In the genomic region with DNA sequence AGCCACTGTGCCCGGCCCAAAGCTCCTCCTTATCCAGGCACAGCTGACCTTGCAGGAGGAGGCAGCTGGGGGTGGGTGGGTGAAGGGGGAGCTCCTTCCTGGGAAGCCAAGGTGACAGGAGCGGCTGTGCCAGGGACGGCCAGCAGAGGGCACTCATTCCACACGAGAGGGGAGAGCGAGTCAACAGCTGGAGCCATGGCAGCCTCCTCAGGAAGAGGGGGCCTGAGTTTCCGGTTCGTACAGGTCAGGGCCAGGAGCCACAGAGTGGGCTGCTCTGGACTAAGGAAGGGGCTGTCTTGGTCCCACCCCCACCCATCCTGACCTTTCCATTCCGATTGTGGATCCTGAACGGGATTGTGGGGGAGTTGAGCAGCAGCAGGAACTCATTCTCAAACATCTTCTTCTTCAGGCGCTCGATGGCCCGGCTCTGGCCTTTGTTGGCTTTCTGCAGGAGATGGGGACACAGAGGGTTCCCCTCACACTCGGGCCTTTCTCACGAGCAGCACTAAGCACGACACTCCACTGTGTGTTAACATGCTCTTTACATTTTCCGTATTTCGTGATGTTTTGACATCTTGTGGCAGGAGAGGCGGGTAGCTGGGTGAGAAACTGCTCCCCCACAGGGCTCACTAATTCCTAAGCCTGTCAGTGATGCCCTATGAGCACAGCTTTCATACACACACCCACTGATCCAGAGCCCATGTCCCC, we compare ENCODE assay signal across 9 cellular contexts.
DNase-seq lines count a peak whose midpoint lies in the region; ATAC-seq and TF ChIP-seq lines count a peak whose summit lies in the region.
"Had no signal": no experiment of that assay in that cellular context is flagged by ENCODE, and none has a peak within 500 bp of the region (broad histone marks: within the 10 kb centered on the region; RNA-seq: fewer than 3 reads in every experiment).

No MANE protein-coding gene starts in this region.

- no peak for TF ChIP-seq CTCF in CD8-positive, alpha-beta T cell (IDR thresholded peaks at IDR 0.05)
- TF ChIP-seq CTCF in KMS-11 (conservative IDR thresholded peaks at IDR 0.05; ENCODE audit: low read depth, low read length): peak; percentile 27

- H3K79me1 ChIP-seq in neuronal stem cell (ENCODE audit: low read depth, low read length): peaks cover 2% of the 10 kb centered on the region

- H3K14ac ChIP-seq in neuronal stem cell (ENCODE audit: low read length): no peak overlapping the region

- no peaks in the 10 kb centered on the region for H3K9me3 ChIP-seq in CD8-positive, alpha-beta T cell (ENCODE audit: low read length)
- H3K9me3 ChIP-seq in neuronal stem cell (replicated peaks in 1 of 2; ENCODE audit: control insufficient read depth in 2 of 2, insufficient read depth in 1 of 2, low read depth in 1 of 2, low read length in 2 of 2): peaks cover 0 to 2% of the 10 kb centered on the region in 2 donors

- DNase-seq in CD8-positive, alpha-beta T cell: peak in 5 of 7 experiments; percentile 21 to 55 (median 33)
- DNase-seq in activated CD4-positive, CD25-positive, alpha-beta regulatory T cell treated with anti-CD3 and anti-CD28 coated beads, Interleukin-2, amount 50 U/mL, for 16 hours (ENCODE audit: low read depth, low spot score): peak; percentile 11
- no peak for DNase-seq in neuronal stem cell (ENCODE audit: low spot score)
- DNase-seq in NCI-H2107 treated with DMSO at 0.1 percent for 48 hours (lab: John Stamatoyannopoulos, UW; ENCODE audit: unreplicated experiment): no peak
- no peak for DNase-seq in hepatic stellate cell (ENCODE audit: low spot score)

- no peaks in the 10 kb centered on the region for H3K9me3 Mint-ChIP-seq in CD8-positive, alpha-beta T cell

- peaks cover 61% of the 10 kb centered on the region for H3K36me3 Mint-ChIP-seq in CD8-positive, alpha-beta T cell

- intact Hi-C loops in CD8-positive, alpha-beta T cell (cut with DNase I, micrococcal nuclease): loop anchor here in 1 of 2 experiments (2.0 kb wide), 1 partner anchor 128 kb away; no protein-coding TSS in a partner anchor

- H3K36me3 ChIP-seq in CD8-positive, alpha-beta T cell (ENCODE audit: insufficient read depth, low read length): peaks cover 19% of the 10 kb centered on the region
- H3K36me3 ChIP-seq in KMS-11 (ENCODE audit: insufficient read depth): no peaks in the 10 kb centered on the region
- H3K36me3 ChIP-seq in neuronal stem cell (replicated peaks in 1 of 2; ENCODE audit: control insufficient read depth in 2 of 2, insufficient read depth in 2 of 2, low read length in 2 of 2): peaks cover 29 to 65% of the 10 kb centered on the region in 2 donors

- H3K4me3 Mint-ChIP-seq in CD8-positive, alpha-beta T cell: no peak overlapping the region

- H2AFZ ChIP-seq in KMS-11 (ENCODE audit: low read depth) (no peak overlapping the region), neuronal stem cell (ENCODE audit: low read length) (no peak overlapping the region)

- no peaks in the 10 kb centered on the region for H3K4me1 ChIP-seq in CD8-positive, alpha-beta T cell (ENCODE audit: insufficient read depth, low read length)
- H3K4me1 ChIP-seq in KMS-11 (ENCODE audit: low read depth, poor library complexity, severe bottlenecking): no peaks in the 10 kb centered on the region
- H3K4me1 ChIP-seq in neuronal stem cell (ENCODE audit: control insufficient read depth in 2 of 2, insufficient read depth in 1 of 2, low read depth in 1 of 2, low read length in 2 of 2): no peaks in the 10 kb centered on the region

- H3K9ac ChIP-seq in KMS-11: no peak overlapping the region
- H3K9ac ChIP-seq in neuronal stem cell (ENCODE audit: low read depth, low read length, poor library complexity): peak overlapping the region; percentile 15

- H3K27ac ChIP-seq in CD8-positive, alpha-beta T cell (ENCODE audit: low read depth, low read length): no peak overlapping the region
- no peak overlapping the region for H3K27ac ChIP-seq in KMS-11
- H3K27ac ChIP-seq in cingulate gyrus (ENCODE audit: low read depth, low read length): peak overlapping the region; percentile 12
- no peak overlapping the region for H3K27ac ChIP-seq in neuronal stem cell (replicated peaks; ENCODE audit: low read length)
- H3K27ac ChIP-seq: HL-60 had no signal

- H3K4me2 ChIP-seq in KMS-11 (no peak overlapping the region), neuronal stem cell (ENCODE audit: insufficient read depth, low read length, poor library complexity, severe bottlenecking) (no peak overlapping the region)

- H3K23ac ChIP-seq in neuronal stem cell (ENCODE audit: low read depth, low read length, poor library complexity): no peak overlapping the region

- POLR2A ChIA-PET in CD8-positive, alpha-beta T cell (lab: Charles Lee): no interaction called here

- CTCF ChIA-PET in CD8-positive, alpha-beta T cell (lab: Charles Lee): interaction anchor here (0.9 to 1.1 kb wide), 2 partner anchors 128 to 129 kb away, joined by 3 read pairs; no protein-coding TSS in a partner anchor

- no CpG with 5 or more reads among the region's 18 CpGs for WGBS in neuronal stem cell (ENCODE audit: extremely low coverage in 2 of 2, insufficient read length in 2 of 2, insufficient replicate concordance in 1 of 2), 2 donors

- no peak overlapping the region for H2AK5ac ChIP-seq in neuronal stem cell (ENCODE audit: low read depth, low read length)

- H3K4ac ChIP-seq in neuronal stem cell (ENCODE audit: low read length): no peak overlapping the region

- no peaks in the 10 kb centered on the region for H3K4me1 Mint-ChIP-seq in CD8-positive, alpha-beta T cell (ENCODE audit: low read depth)

- no peak overlapping the region for H4K91ac ChIP-seq in neuronal stem cell (ENCODE audit: low read depth, low read length, poor library complexity)

- H4K20me1 ChIP-seq in KMS-11 (ENCODE audit: insufficient read depth): no peaks in the 10 kb centered on the region

- no peak overlapping the region for H2BK120ac ChIP-seq in neuronal stem cell (ENCODE audit: low read depth, low read length)

- H3K18ac ChIP-seq in neuronal stem cell (ENCODE audit: low read length): no peak overlapping the region

- no peak for ATAC-seq in CD8-positive, alpha-beta T cell
- ATAC-seq in HG03108 (IDR thresholded peaks at IDR 0.05; ENCODE audit: unreplicated experiment): no peak

- H4K8ac ChIP-seq in neuronal stem cell (ENCODE audit: low read depth, low read length): no peak overlapping the region

- no peak overlapping the region for H2BK12ac ChIP-seq in neuronal stem cell (ENCODE audit: low read length)

- H3K27ac Mint-ChIP-seq in CD8-positive, alpha-beta T cell: peak overlapping the region; percentile 6

- H3K4me3 ChIP-seq in CD8-positive, alpha-beta T cell (ENCODE audit: low read depth, low read length): no peak overlapping the region
- no peak overlapping the region for H3K4me3 ChIP-seq in KMS-11 (IDR thresholded peaks at IDR 0.05; ENCODE audit: insufficient read depth, low read depth, low read length)
- no peak overlapping the region for H3K4me3 ChIP-seq in neuronal stem cell (ENCODE audit: low read length in 2 of 2)

- H3K79me2 ChIP-seq in KMS-11 (ENCODE audit: insufficient read depth, low read depth): no peaks in the 10 kb centered on the region

- no peak overlapping the region for H2BK15ac ChIP-seq in neuronal stem cell (ENCODE audit: low read length)

- H2BK5ac ChIP-seq in neuronal stem cell (ENCODE audit: low read length): no peak overlapping the region

- H3K27me3 Mint-ChIP-seq in CD8-positive, alpha-beta T cell (ENCODE audit: low read depth): no peaks in the 10 kb centered on the region

- no peaks in the 10 kb centered on the region for H3K27me3 ChIP-seq in CD8-positive, alpha-beta T cell (ENCODE audit: insufficient read depth, low read length)
- H3K27me3 ChIP-seq in KMS-11 (ENCODE audit: insufficient read depth, low read depth) (no peaks in the 10 kb centered on the region), neuronal stem cell (ENCODE audit: control insufficient read depth in 3 of 3, insufficient read depth in 3 of 3, low read depth in 1 of 3, low read length in 3 of 3) (no peaks in the 10 kb centered on the region)

Comparison
In these comparisons a context has a peak if more than half of its experiments do, and no peak if none do; other contexts are left out.
1. DNase-seq: peak in CD8-positive, alpha-beta T cell (5 of 7) and activated CD4-positive, CD25-positive, alpha-beta regulatory T cell treated with anti-CD3 and anti-CD28 coated beads, Interleukin-2, amount 50 U/mL, for 16 hours (single experiment); none in neuronal stem cell (single experiment), NCI-H2107 treated with DMSO at 0.1 percent for 48 hours (single experiment) and hepatic stellate cell (single experiment).